1 cellular context compared by ENCODE assay signal in the genomic region with DNA sequence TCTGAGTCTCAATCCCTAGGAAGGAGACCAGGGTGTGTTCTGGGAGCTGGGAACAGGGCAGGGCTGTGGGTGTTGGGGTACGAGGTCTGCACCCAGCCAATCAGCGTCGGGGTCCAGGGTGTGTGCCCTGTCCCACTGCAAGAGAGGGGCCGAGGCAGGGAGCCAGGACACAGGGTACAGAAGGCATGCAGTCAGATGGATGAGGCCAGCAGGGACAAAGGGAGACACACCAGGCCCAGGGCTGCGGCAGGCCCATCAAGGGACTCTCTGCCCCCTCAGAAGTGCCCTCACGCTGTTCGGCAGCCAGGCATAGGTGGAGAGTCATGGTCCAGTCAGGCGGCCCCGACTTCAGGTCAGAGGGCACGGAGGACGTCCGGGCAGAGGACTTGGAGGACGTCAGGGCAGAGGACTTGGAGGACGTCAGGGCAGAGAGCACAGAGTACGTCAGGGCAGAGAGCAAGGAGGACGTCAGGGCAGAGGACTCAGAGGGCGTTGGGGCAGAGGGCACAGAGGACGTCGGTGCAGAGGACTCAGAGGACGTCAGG.
TF ChIP-seq lines count a peak whose summit lies in the region.

No MANE protein-coding gene starts in this region.

TF ChIP-seq in WTC11, 78 proteins besides CTCF, POLR2A, EP300 and RAD21 (continued from another document):
- TF ChIP-seq, protein P1, sequence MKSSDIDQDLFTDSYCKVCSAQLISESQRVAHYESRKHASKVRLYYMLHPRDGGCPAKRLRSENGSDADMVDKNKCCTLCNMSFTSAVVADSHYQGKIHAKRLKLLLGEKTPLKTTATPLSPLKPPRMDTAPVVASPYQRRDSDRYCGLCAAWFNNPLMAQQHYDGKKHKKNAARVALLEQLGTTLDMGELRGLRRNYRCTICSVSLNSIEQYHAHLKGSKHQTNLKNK (CRISPR knock-in tag; IDR thresholded peaks at IDR 0.05) = no peak
- TF ChIP-seq, protein P2, sequence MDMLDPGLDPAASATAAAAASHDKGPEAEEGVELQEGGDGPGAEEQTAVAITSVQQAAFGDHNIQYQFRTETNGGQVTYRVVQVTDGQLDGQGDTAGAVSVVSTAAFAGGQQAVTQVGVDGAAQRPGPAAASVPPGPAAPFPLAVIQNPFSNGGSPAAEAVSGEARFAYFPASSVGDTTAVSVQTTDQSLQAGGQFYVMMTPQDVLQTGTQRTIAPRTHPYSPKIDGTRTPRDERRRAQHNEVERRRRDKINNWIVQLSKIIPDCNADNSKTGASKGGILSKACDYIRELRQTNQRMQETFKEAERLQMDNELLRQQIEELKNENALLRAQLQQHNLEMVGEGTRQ (CRISPR knock-in tag; IDR thresholded peaks at IDR 0.05) = no peak
- TF ChIP-seq, protein P3, sequence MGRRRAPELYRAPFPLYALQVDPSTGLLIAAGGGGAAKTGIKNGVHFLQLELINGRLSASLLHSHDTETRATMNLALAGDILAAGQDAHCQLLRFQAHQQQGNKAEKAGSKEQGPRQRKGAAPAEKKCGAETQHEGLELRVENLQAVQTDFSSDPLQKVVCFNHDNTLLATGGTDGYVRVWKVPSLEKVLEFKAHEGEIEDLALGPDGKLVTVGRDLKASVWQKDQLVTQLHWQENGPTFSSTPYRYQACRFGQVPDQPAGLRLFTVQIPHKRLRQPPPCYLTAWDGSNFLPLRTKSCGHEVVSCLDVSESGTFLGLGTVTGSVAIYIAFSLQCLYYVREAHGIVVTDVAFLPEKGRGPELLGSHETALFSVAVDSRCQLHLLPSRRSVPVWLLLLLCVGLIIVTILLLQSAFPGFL (CRISPR knock-in tag; IDR thresholded peaks at IDR 0.05; ENCODE audit: borderline replicate concordance) = no peak
- no peak for TF ChIP-seq RORB (CRISPR knock-in tag; IDR thresholded peaks at IDR 0.05)
